Comparison of ENCODE assay signal across 1 cellular context in genomic region chr1:213273546-213273945, GRCh38.
TF ChIP-seq lines count a peak whose summit lies in the region.

No MANE protein-coding gene starts in this region.

TF ChIP-seq in HepG2, 621 proteins besides CTCF, POLR2A, EP300 and RAD21 (continued from another document):
- no peak for TF ChIP-seq HNF1A (IDR thresholded peaks at IDR 0.05; ENCODE audit: low read depth)
- no peak for TF ChIP-seq HNF1A (CRISPR knock-in tag; IDR thresholded peaks at IDR 0.05; ENCODE audit: borderline replicate concordance)
- no peak for TF ChIP-seq ARID2 (CRISPR knock-in tag; IDR thresholded peaks at IDR 0.05; ENCODE audit: borderline replicate concordance)
- TF ChIP-seq ETS1 (CRISPR knock-in tag; IDR thresholded peaks at IDR 0.05): no peak
- no peak for TF ChIP-seq RFX1 (IDR thresholded peaks at IDR 0.05)
- TF ChIP-seq ZNF143 (CRISPR knock-in tag; IDR thresholded peaks at IDR 0.05): no peak
- TF ChIP-seq NFKB2 (CRISPR knock-in tag; IDR thresholded peaks at IDR 0.05; ENCODE audit: borderline replicate concordance): no peak
- TF ChIP-seq TAF1 (CRISPR knock-in tag; IDR thresholded peaks at IDR 0.05): no peak
